12 cellular contexts compared by ENCODE assay signal in genomic region chr3:168071535-168071934, GRCh38. TPM values are rescaled to one million over a fixed set of nuclear protein-coding genes. Genes with fewer than 3 reads are reported as not detected.
DNase-seq lines count a peak whose midpoint lies in the region; ATAC-seq, FAIRE-seq and TF ChIP-seq lines count a peak whose summit lies in the region.
"Had no signal": no experiment of that assay in that cellular context is flagged by ENCODE, and none has a peak within 500 bp of the region (broad histone marks: within the 10 kb centered on the region; RNA-seq: fewer than 3 reads in every experiment).

No MANE protein-coding gene starts in this region.

- H3K4me3 Mint-ChIP-seq in astrocyte (ENCODE audit: unreplicated experiment): no peak overlapping the region
- H3K4me3 Mint-ChIP-seq: activated B cell treated with CpG ODN at 0.5 μM for 24 hours; activated naive CD4-positive, alpha-beta T cell treated with anti-CD3 and anti-CD28 coated beads, Interleukin-2, amount 10 ng/mL, durations not matched to agents 7 days and 5 days; CD4-positive, CD25-positive, alpha-beta regulatory T cell had no signal

- H3K4me2 ChIP-seq in astrocyte (ENCODE audit: low read length): peak overlapping the region; percentile 64

- peak overlapping the region; percentile 68 for H3K9ac ChIP-seq in astrocyte (ENCODE audit: low read length)

- no peak overlapping the region for H2AFZ ChIP-seq in astrocyte (ENCODE audit: low read depth, low read length)

- H3K27ac Mint-ChIP-seq in astrocyte (ENCODE audit: unreplicated experiment): peak overlapping the region; percentile 99
- H3K27ac Mint-ChIP-seq: activated B cell treated with CpG ODN at 0.5 μM for 24 hours; activated naive CD4-positive, alpha-beta T cell treated with anti-CD3 and anti-CD28 coated beads, Interleukin-2, amount 10 ng/mL, durations not matched to agents 7 days and 5 days; CD4-positive, CD25-positive, alpha-beta regulatory T cell had no signal

- intact Hi-C loops in A673 (cut with micrococcal nuclease; ENCODE audit: unreplicated experiment): no loop called here

- no peaks in the 10 kb centered on the region for H3K27me3 Mint-ChIP-seq in astrocyte (ENCODE audit: low read depth, unreplicated experiment)
- H3K27me3 Mint-ChIP-seq: activated B cell treated with CpG ODN at 0.5 μM for 24 hours; activated naive CD4-positive, alpha-beta T cell treated with anti-CD3 and anti-CD28 coated beads, Interleukin-2, amount 10 ng/mL, durations not matched to agents 7 days and 5 days; CD4-positive, CD25-positive, alpha-beta regulatory T cell had no signal

- peaks cover 3% of the 10 kb centered on the region for H3K36me3 Mint-ChIP-seq in astrocyte (ENCODE audit: low read depth, unreplicated experiment)
- H3K36me3 Mint-ChIP-seq: activated naive CD4-positive, alpha-beta T cell treated with anti-CD3 and anti-CD28 coated beads, Interleukin-2, amount 10 ng/mL, durations not matched to agents 7 days and 5 days; CD4-positive, CD25-positive, alpha-beta regulatory T cell had no signal

- BruUV-seq in A673 (replicated peaks; lab: Mats Ljungman, UMichigan): no TSS peak

- H3K4me1 Mint-ChIP-seq in astrocyte (ENCODE audit: low read depth, unreplicated experiment): peaks cover 27% of the 10 kb centered on the region
- H3K4me1 Mint-ChIP-seq: activated naive CD4-positive, alpha-beta T cell treated with anti-CD3 and anti-CD28 coated beads, Interleukin-2, amount 10 ng/mL, durations not matched to agents 7 days and 5 days; CD4-positive, CD25-positive, alpha-beta regulatory T cell had no signal

- DNase-seq in A673 (ENCODE audit: low spot score) (peak; percentile 15), astrocyte (ENCODE audit: low read depth) (peak; percentile 97), kidney epithelial cell (ENCODE audit: low read depth) (peak; percentile 92), DMS79 (lab: John Stamatoyannopoulos, UW) (no peak)
- no peak for DNase-seq in NK-92 treated with Interleukin-12 subunit alpha and Interleukin-12 subunit beta, amount 100 ng/mL, for 24 hours (lab: John Stamatoyannopoulos, UW)
- DNase-seq: activated B cell treated with CpG ODN at 0.5 μM for 24 hours; activated naive CD4-positive, alpha-beta T cell treated with anti-CD3 and anti-CD28 coated beads, Interleukin-2, amount 10 ng/mL, durations not matched to agents 7 days and 5 days; CD4-positive, CD25-positive, alpha-beta regulatory T cell; NCI-H1048 had no signal

- H3K4me3 ChIP-seq in A673 (ENCODE audit: low read depth, low read length, poor library complexity, severe bottlenecking) (no peak overlapping the region), HEK293 (ENCODE audit: low read depth, low read length) (no peak overlapping the region), astrocyte (ENCODE audit: insufficient read depth, low read depth, low read length) (no peak overlapping the region), kidney epithelial cell (ENCODE audit: low read depth, low read length) (no peak overlapping the region)

- no peaks in the 10 kb centered on the region for H3K9me3 ChIP-seq in A673 (ENCODE audit: low read depth, low read length, poor library complexity, severe bottlenecking)
- no peaks in the 10 kb centered on the region for H3K9me3 ChIP-seq in HEK293 (ENCODE audit: control insufficient read depth, insufficient read depth, low read depth, low read length)
- H3K9me3 ChIP-seq in astrocyte (ENCODE audit: insufficient read depth, low read depth, low read length): no peaks in the 10 kb centered on the region

- no peak overlapping the region for H3K27ac ChIP-seq in A673 (ENCODE audit: low read depth, low read length, poor library complexity, severe bottlenecking)
- H3K27ac ChIP-seq in HEK293 (ENCODE audit: extremely low read depth, low read depth, low read length): no peak overlapping the region
- H3K27ac ChIP-seq in astrocyte (ENCODE audit: low read depth, low read length): peak overlapping the region; percentile 92

- peak; percentile 81 for FAIRE-seq in astrocyte (lab: Jason Lieb, UNC)

- no peaks in the 10 kb centered on the region for H3K27me3 ChIP-seq in A673 (replicated peaks; ENCODE audit: insufficient read depth, low read depth, low read length, poor library complexity)
- H3K27me3 ChIP-seq in astrocyte (ENCODE audit: insufficient read depth, low read length): no peaks in the 10 kb centered on the region
- no peaks in the 10 kb centered on the region for H3K27me3 ChIP-seq in kidney epithelial cell (ENCODE audit: control insufficient read depth, insufficient read depth, low read length)

- no peaks in the 10 kb centered on the region for H3K36me3 ChIP-seq in A673 (ENCODE audit: insufficient read depth, low read length, poor library complexity, severe bottlenecking)
- H3K36me3 ChIP-seq in HEK293 (ENCODE audit: control insufficient read depth in 2 of 2, insufficient read depth in 1 of 2, low read length in 2 of 2): no peaks in the 10 kb centered on the region
- H3K36me3 ChIP-seq in astrocyte (ENCODE audit: insufficient read depth, low read length): no peaks in the 10 kb centered on the region
- H3K36me3 ChIP-seq in kidney epithelial cell (ENCODE audit: control insufficient read depth, insufficient read depth, low read length): no peaks in the 10 kb centered on the region

- H3K9me3 Mint-ChIP-seq in astrocyte (ENCODE audit: unreplicated experiment): no peaks in the 10 kb centered on the region
- H3K9me3 Mint-ChIP-seq: activated B cell treated with CpG ODN at 0.5 μM for 24 hours; activated naive CD4-positive, alpha-beta T cell treated with anti-CD3 and anti-CD28 coated beads, Interleukin-2, amount 10 ng/mL, durations not matched to agents 7 days and 5 days had no signal

- CTCF ChIA-PET in A673 (lab: Charles Lee): no interaction called here
- CTCF ChIA-PET in HEK293 (lab: Yijun Ruan, JAX): interaction anchor here (0.6 to 0.7 kb wide), 2 partner anchors 10 to 95 kb away, joined by 3 read pairs; no protein-coding TSS in a partner anchor

- H3K4me1 ChIP-seq in A673 (ENCODE audit: insufficient read depth, low read length, poor library complexity, severe bottlenecking) (no peaks in the 10 kb centered on the region), HEK293 (ENCODE audit: control insufficient read depth, insufficient read depth, low read length) (no peaks in the 10 kb centered on the region), astrocyte (ENCODE audit: insufficient read depth, low read length) (peaks cover 15% of the 10 kb centered on the region)

- POLR2A ChIA-PET in A673 (lab: Charles Lee; ENCODE audit: low non-redundant PET): no interaction called here
- POLR2A ChIA-PET in HEK293 (lab: Yijun Ruan, JAX): interaction anchor here (0.6 kb wide), 1 partner anchor 177 kb away, joined by 9 read pairs; no protein-coding TSS in a partner anchor

- H4K20me1 ChIP-seq in astrocyte (ENCODE audit: insufficient read depth, low read length): no peaks in the 10 kb centered on the region

- ATAC-seq in GM21367 (IDR thresholded peaks at IDR 0.05; ENCODE audit: unreplicated experiment) (no peak), HG02840 (IDR thresholded peaks at IDR 0.05; ENCODE audit: low FRiP score, unreplicated experiment) (no peak)

- TF ChIP-seq CTCF in A673 (conservative IDR thresholded peaks at IDR 0.05; ENCODE audit: low read depth, low read length) (no peak), HEK293 (tag by site-specific recombination; IDR thresholded peaks at IDR 0.05) (no peak), astrocyte (IDR thresholded peaks at IDR 0.05; ENCODE audit: insufficient read depth, low read depth, low read length) (no peak), kidney epithelial cell (IDR thresholded peaks at IDR 0.05; ENCODE audit: insufficient read depth, low read length, poor library complexity, severe bottlenecking) (no peak)

- H3K79me2 ChIP-seq in astrocyte (ENCODE audit: insufficient read depth, low read length): peaks cover 74% of the 10 kb centered on the region

TF ChIP-seq in HEK293, 187 proteins besides CTCF, POLR2A, EP300 and RAD21 (continues in another document):
- TF ChIP-seq TRIM28 (IDR thresholded peaks at IDR 0.05; ENCODE audit: borderline replicate concordance, low read length): no peak
- TF ChIP-seq ZEB2 (tag by site-specific recombination; IDR thresholded peaks at IDR 0.05): 0 out of 2 replicates have a peak, but pooled peaks have one; percentile 29
- TF ChIP-seq SALL2 (tag by site-specific recombination; IDR thresholded peaks at IDR 0.05; ENCODE audit: borderline replicate concordance): no peak
- TF ChIP-seq ZNF558 (tag by site-specific recombination; IDR thresholded peaks at IDR 0.05): peak; percentile 20; the same call in 1 of the 2 replicates
- TF ChIP-seq ZBTB26 (tag by site-specific recombination; optimal IDR thresholded peaks at IDR 0.05): no peak
- TF ChIP-seq GLI4 (tag by site-specific recombination; IDR thresholded peaks at IDR 0.05): no peak
- no peak for TF ChIP-seq ZNF701 (tag by site-specific recombination; IDR thresholded peaks at IDR 0.05)
- TF ChIP-seq SCRT2 (tag by site-specific recombination; IDR thresholded peaks at IDR 0.05): no peak
- TF ChIP-seq ZNF501 (tag by site-specific recombination; IDR thresholded peaks at IDR 0.05): 0 out of 2 replicates have a peak, but pooled peaks have one; percentile 30
- peak; percentile 80 for TF ChIP-seq HIC1 (tag by site-specific recombination; IDR thresholded peaks at IDR 0.05)

RNA-seq across cellular contexts. Expression of gene GOLIM4, which starts 24.2 kb away (rescaled TPM):
- total RNA-seq in A673 (2021) (12.2 and 12.3 TPM in 2 replicates), astrocyte (51.5 and 53.7 TPM in 2 replicates), kidney epithelial cell (27.2 and 27.9 TPM in 2 replicates)

Comparison
In these comparisons a context has a peak if more than half of its experiments do, and no peak if none do; other contexts are left out.
1. DNase-seq: peak in A673 (single experiment), astrocyte (single experiment) and kidney epithelial cell (single experiment); none in DMS79 (single experiment) and NK-92 treated with Interleukin-12 subunit alpha and Interleukin-12 subunit beta, amount 100 ng/mL, for 24 hours (single experiment).